ENCODE assay signal across 20 cellular contexts in genomic region chr21:46269466-46269865, GRCh38. TPM values are rescaled to one million over a fixed set of nuclear protein-coding genes. Genes with fewer than 3 reads are reported as not detected.
A peak's percentile ranks its signal among the peaks of the same experiment; 100 is the strongest.
DNase-seq lines count a peak whose midpoint lies in the region; ATAC-seq and TF ChIP-seq lines count a peak whose summit lies in the region.
"Had no signal": no experiment of that assay in that cellular context is flagged by ENCODE, and none has a peak within 500 bp of the region (broad histone marks: within the 10 kb centered on the region; RNA-seq: fewer than 3 reads in every experiment).

No MANE protein-coding gene starts in this region.

- H3K36me3 ChIP-seq in PC-3 (ENCODE audit: low read depth, low read length) (peaks cover 68% of the 10 kb centered on the region), neuronal stem cell (replicated peaks in 1 of 2; ENCODE audit: control insufficient read depth in 2 of 2, insufficient read depth in 2 of 2, low read length in 2 of 2) (peaks cover 60 to 97% of the 10 kb centered on the region in 2 donors), MG63 (peaks cover 92% of the 10 kb centered on the region)

- H3K27ac ChIP-seq in PC-3 (ENCODE audit: low read length) = no peak overlapping the region
- H3K27ac ChIP-seq in neuronal stem cell (replicated peaks; ENCODE audit: low read length) = no peak overlapping the region
- H3K27ac ChIP-seq: C4-2B had no signal

- H2BK120ac ChIP-seq in neuronal stem cell (ENCODE audit: low read depth, low read length) = no peak overlapping the region

- H3K9ac ChIP-seq in PC-3 (ENCODE audit: low read length) (no peak overlapping the region), neuronal stem cell (ENCODE audit: low read depth, low read length, poor library complexity) (no peak overlapping the region)

- POLR2A ChIA-PET in PC-3 (lab: Charles Lee; ENCODE audit: unreplicated experiment) = no interaction called here

- WGBS in neuronal stem cell (ENCODE audit: extremely low coverage in 2 of 2, insufficient read length in 2 of 2, insufficient replicate concordance in 1 of 2), 2 donors = no CpG with 5 or more reads among the region's 10 CpGs

- no peak overlapping the region for H3K18ac ChIP-seq in neuronal stem cell (ENCODE audit: low read length)

- no peaks in the 10 kb centered on the region for H3K9me3 ChIP-seq in PC-3 (ENCODE audit: low read length)
- no peaks in the 10 kb centered on the region for H3K9me3 ChIP-seq in neuronal stem cell (replicated peaks in 1 of 2; ENCODE audit: control insufficient read depth in 2 of 2, insufficient read depth in 1 of 2, low read depth in 1 of 2, low read length in 2 of 2)
- no peaks in the 10 kb centered on the region for H3K9me3 ChIP-seq in MG63

- H4K8ac ChIP-seq in neuronal stem cell (ENCODE audit: low read depth, low read length) = peak overlapping the region; percentile 74

- H3F3A ChIP-seq in PC-3 (ENCODE audit: low read length, unreplicated experiment) = peaks cover 7% of the 10 kb centered on the region

- BruUV-seq in PC-3 (replicated peaks; lab: Mats Ljungman, UMichigan) = TSS peak; percentile 11

- H4K91ac ChIP-seq in neuronal stem cell (ENCODE audit: low read depth, low read length, poor library complexity) = no peak overlapping the region

- DNase-seq in ELR (ENCODE audit: low read depth) (peak; percentile 28), PC-3 (peak; percentile 97), epithelial cell of proximal tubule (ENCODE audit: low read depth) (peak; percentile 89), neuronal stem cell (ENCODE audit: low spot score) (no peak), GM19238 (ENCODE audit: insufficient read length, low spot score) (no peak), MG63 (no peak)
- DNase-seq: AML-193; GF-D8; HCEC 1CT; Kasumi-1; NCI-H1092 treated with DMSO at 0.1 percent for 48 hours; NCI-H1694; NCI-H748 treated with DMSO at 0.1 percent for 48 hours; NK-92 treated with Interleukin-12 subunit alpha and Interleukin-12 subunit beta, amount 100 ng/mL, for 24 hours; SHP77 treated with DMSO at 0.1 percent for 48 hours; T-helper 1 cell had no signal

- peaks cover 3% of the 10 kb centered on the region for H3K79me1 ChIP-seq in neuronal stem cell (ENCODE audit: low read depth, low read length)

- H3K4me1 ChIP-seq in PC-3 (ENCODE audit: insufficient read depth, low read length) (peaks cover 18% of the 10 kb centered on the region), neuronal stem cell (ENCODE audit: control insufficient read depth in 2 of 2, insufficient read depth in 1 of 2, low read depth in 1 of 2, low read length in 2 of 2) (no peaks in the 10 kb centered on the region)

- H3K79me2 ChIP-seq in PC-3 (ENCODE audit: low read length) = no peaks in the 10 kb centered on the region

- H3K27me3 ChIP-seq in PC-3 (ENCODE audit: low read length) (no peaks in the 10 kb centered on the region), neuronal stem cell (ENCODE audit: control insufficient read depth in 3 of 3, insufficient read depth in 3 of 3, low read depth in 1 of 3, low read length in 3 of 3) (no peaks in the 10 kb centered on the region), MG63 (no peaks in the 10 kb centered on the region)

- no peak overlapping the region for H2BK5ac ChIP-seq in neuronal stem cell (ENCODE audit: low read length)

- H3K4me2 ChIP-seq in PC-3 (ENCODE audit: low read length) (peak overlapping the region; percentile 44; the same call in 1 of the 2 replicates), neuronal stem cell (ENCODE audit: insufficient read depth, low read length, poor library complexity, severe bottlenecking) (no peak overlapping the region)
- H3K4me2 ChIP-seq: GM23338 had no signal

- intact Hi-C loops in PC-3 (cut with micrococcal nuclease) = loop anchor here (1.0 to 10.0 kb wide), 2 partner anchors 15 to 55 kb away; partner anchors contain the start of genes C21orf58 and PCNT

- ATAC-seq in PC-3 (peak; percentile 99), HG02840 (IDR thresholded peaks at IDR 0.05; ENCODE audit: low FRiP score, unreplicated experiment) (no peak)
- ATAC-seq: GM23338, SK-N-SH treated with all-trans-retinoic acid at 6 μM for 48 hours had no signal

- H3K4ac ChIP-seq in neuronal stem cell (ENCODE audit: low read length) = no peak overlapping the region

- no peak overlapping the region for H2BK12ac ChIP-seq in neuronal stem cell (ENCODE audit: low read length)

- no peak overlapping the region for H3K23ac ChIP-seq in neuronal stem cell (ENCODE audit: low read depth, low read length, poor library complexity)

- CTCF ChIA-PET in PC-3 (lab: Charles Lee) = no interaction called here

- H2AK5ac ChIP-seq in neuronal stem cell (ENCODE audit: low read depth, low read length) = no peak overlapping the region

- H4K20me1 ChIP-seq in PC-3 (ENCODE audit: low read length) = peaks cover 19% of the 10 kb centered on the region

- TF ChIP-seq CTCF in PC-3 (conservative IDR thresholded peaks at IDR 0.05; ENCODE audit: low read depth, low read length) = no peak; the same call in 1 of the 2 replicates
- TF ChIP-seq CTCF in epithelial cell of proximal tubule (conservative IDR thresholded peaks at IDR 0.05; ENCODE audit: low read depth, low read length) = no peak

- no peak overlapping the region for H2BK15ac ChIP-seq in neuronal stem cell (ENCODE audit: low read length)

- no peak overlapping the region for H3K14ac ChIP-seq in neuronal stem cell (ENCODE audit: low read length)

- no peaks in the 10 kb centered on the region for H3K9me2 ChIP-seq in PC-3 (replicated peaks; ENCODE audit: low read length)

- H2AFZ ChIP-seq in PC-3 (ENCODE audit: low read length) (no peak overlapping the region), neuronal stem cell (ENCODE audit: low read length) (no peak overlapping the region)
- H2AFZ ChIP-seq: GM23338 had no signal

- H3K4me3 ChIP-seq in PC-3 (ENCODE audit: low read length) (no peak overlapping the region), epithelial cell of proximal tubule (ENCODE audit: low read depth, low read length) (no peak overlapping the region), neuronal stem cell (ENCODE audit: low read length in 2 of 2) (no peak overlapping the region), MG63 (no peak overlapping the region)
- H3K4me3 ChIP-seq: GM23338 had no signal

RNA-seq across cellular contexts. Expression of gene MCM3AP, which starts 15.9 kb away (rescaled TPM):
- total RNA-seq in PC-3 (2014; rRNA removed) (105 and 140 TPM in 2 replicates), epithelial cell of proximal tubule (65.1 and 84.7 TPM in 2 replicates)
- polyA plus RNA-seq in neuronal stem cell (2013, experiment 1 of 2) = 40.7 TPM
- polyA plus RNA-seq in neuronal stem cell (2013, experiment 2 of 2) = 38.0 TPM
- 76.0 and 108 TPM in 2 replicates for total RNA-seq in MG63 (2014; rRNA removed; shearing (Covaris generic); ENCODE audit: low replicate concordance)

RNA-seq across cellular contexts. Expression of gene YBEY, which starts 16.7 kb away (rescaled TPM):
- 38.2 and 39.0 TPM in 2 replicates for total RNA-seq in PC-3 (2014; rRNA removed)
- total RNA-seq in epithelial cell of proximal tubule = 7.0 and 10.9 TPM in 2 replicates
- polyA plus RNA-seq in neuronal stem cell (2013, experiment 1 of 2) = 36.3 TPM
- polyA plus RNA-seq in neuronal stem cell (2013, experiment 2 of 2) = 33.5 TPM
- 42.8 and 55.8 TPM in 2 replicates for total RNA-seq in MG63 (2014; rRNA removed; shearing (Covaris generic); ENCODE audit: low replicate concordance)

RNA-seq across cellular contexts. Expression of gene LSS, which starts 40.9 kb away (rescaled TPM):
- total RNA-seq in PC-3 (2014; rRNA removed) = 45.7 and 53.9 TPM in 2 replicates
- total RNA-seq in epithelial cell of proximal tubule = 32.0 and 106 TPM in 2 replicates
- 42.5 TPM for polyA plus RNA-seq in neuronal stem cell (2013, experiment 1 of 2)
- 42.2 TPM for polyA plus RNA-seq in neuronal stem cell (2013, experiment 2 of 2)
- 46.6 and 66.7 TPM in 2 replicates for total RNA-seq in MG63 (2014; rRNA removed; shearing (Covaris generic); ENCODE audit: low replicate concordance)

RNA-seq across cellular contexts. Expression of gene C21orf58, which starts 54.2 kb away (rescaled TPM):
- 14.6 and 15.3 TPM in 2 replicates for total RNA-seq in PC-3 (2014; rRNA removed)
- 10.3 and 12.1 TPM in 2 replicates for total RNA-seq in epithelial cell of proximal tubule
- polyA plus RNA-seq in neuronal stem cell (2013, experiment 1 of 2) = 29.5 TPM
- polyA plus RNA-seq in neuronal stem cell (2013, experiment 2 of 2) = 29.2 TPM
- 3.0 and 4.7 TPM in 2 replicates for total RNA-seq in MG63 (2014; rRNA removed; shearing (Covaris generic); ENCODE audit: low replicate concordance)

RNA-seq across cellular contexts. Expression of gene PCNT, which starts 54.5 kb away (rescaled TPM):
- total RNA-seq in PC-3 (2014; rRNA removed) (51.4 and 93.0 TPM in 2 replicates), epithelial cell of proximal tubule (15.1 and 18.7 TPM in 2 replicates)
- 11.1 TPM for polyA plus RNA-seq in neuronal stem cell (2013, experiment 1 of 2)
- polyA plus RNA-seq in neuronal stem cell (2013, experiment 2 of 2) = 10.6 TPM
- total RNA-seq in MG63 (2014; rRNA removed; shearing (Covaris generic); ENCODE audit: low replicate concordance) = 51.7 and 57.0 TPM in 2 replicates

Comparison
In these comparisons a context has a peak if more than half of its experiments do, and no peak if none do; other contexts are left out.
1. DNase-seq: peak in ELR (single experiment), PC-3 (single experiment) and epithelial cell of proximal tubule (single experiment); none in neuronal stem cell (single experiment), GM19238 (single experiment) and MG63 (single experiment).